1 cellular context compared by ENCODE assay signal in genomic region chr9:98168952-98169488, GRCh38.
TF ChIP-seq lines count a peak whose summit lies in the region.

No MANE protein-coding gene starts in this region.

TF ChIP-seq in GM12878, 131 proteins besides CTCF, POLR2A, EP300 and RAD21 (continued from another document and continues in another):
- no peak for TF ChIP-seq E2F8 (IDR thresholded peaks at IDR 0.05; ENCODE audit: low read depth, partially characterized antibody)
- no peak for TF ChIP-seq CUX1 (IDR thresholded peaks at IDR 0.05; ENCODE audit: insufficient replicate concordance, low read depth, low read length)
- TF ChIP-seq CREB1 (IDR thresholded peaks at IDR 0.05; ENCODE audit: low read depth): peak; percentile 39; the same call in 1 of the 2 replicates
- TF ChIP-seq HDAC2 (IDR thresholded peaks at IDR 0.05): no peak
- no peak for TF ChIP-seq HDGF (IDR thresholded peaks at IDR 0.05)
- TF ChIP-seq NRF1 (conservative IDR thresholded peaks at IDR 0.05; ENCODE audit: low read depth, low read length): no peak
- no peak for TF ChIP-seq PRDM15 (CRISPR knock-in tag; IDR thresholded peaks at IDR 0.05)
- TF ChIP-seq SMAD5 (IDR thresholded peaks at IDR 0.05; ENCODE audit: low read depth): no peak
- no peak for TF ChIP-seq ESRRA (IDR thresholded peaks at IDR 0.05; ENCODE audit: low read length)
- TF ChIP-seq ZBED1 (IDR thresholded peaks at IDR 0.05; ENCODE audit: borderline replicate concordance): no peak
- no peak for TF ChIP-seq SMARCA5 (IDR thresholded peaks at IDR 0.05)
- TF ChIP-seq JUNB (IDR thresholded peaks at IDR 0.05): peak; percentile 62
- TF ChIP-seq SMC3 (IDR thresholded peaks at IDR 0.05; ENCODE audit: borderline replicate concordance, low read length): peak; percentile 14; the same call in 1 of the 2 replicates
- no peak for TF ChIP-seq POLR2AphosphoS2 (IDR thresholded peaks at IDR 0.05; ENCODE audit: low read depth, low read length)
- TF ChIP-seq RELA (IDR thresholded peaks at IDR 0.05; ENCODE audit: borderline replicate concordance, partially characterized antibody): no peak
- TF ChIP-seq TCF7 (IDR thresholded peaks at IDR 0.05; ENCODE audit: borderline replicate concordance): no peak
- no peak for TF ChIP-seq SP1 (IDR thresholded peaks at IDR 0.05; ENCODE audit: low read depth, low read length)
- no peak for TF ChIP-seq CEBPB (IDR thresholded peaks at IDR 0.05; ENCODE audit: borderline replicate concordance in 1 of 2, low read depth in 2 of 2, low read length in 2 of 2)
- TF ChIP-seq ZBTB4 (CRISPR knock-in tag; IDR thresholded peaks at IDR 0.05): no peak
- TF ChIP-seq KLF5 (IDR thresholded peaks at IDR 0.05; ENCODE audit: partially characterized antibody): no peak
- TF ChIP-seq FOXM1 (IDR thresholded peaks at IDR 0.05; ENCODE audit: low read depth, low read length): no peak
- peak; percentile 35; the same call in 1 of the 2 replicates for TF ChIP-seq CREM (IDR thresholded peaks at IDR 0.05; ENCODE audit: low read depth)
- TF ChIP-seq RAD51 (IDR thresholded peaks at IDR 0.05): no peak
- no peak for TF ChIP-seq BCL11A (IDR thresholded peaks at IDR 0.05; ENCODE audit: low read depth, low read length)
- no peak for TF ChIP-seq BACH1 (IDR thresholded peaks at IDR 0.05; ENCODE audit: borderline replicate concordance)
- TF ChIP-seq KDM1A (IDR thresholded peaks at IDR 0.05; ENCODE audit: borderline replicate concordance): no peak
- no peak for TF ChIP-seq FOS (IDR thresholded peaks at IDR 0.05; ENCODE audit: borderline replicate concordance, extremely low read depth, insufficient read length)
- TF ChIP-seq WRNIP1 (IDR thresholded peaks at IDR 0.05; ENCODE audit: borderline replicate concordance, low read depth, low read length): no peak
- TF ChIP-seq TAF1 (IDR thresholded peaks at IDR 0.05; ENCODE audit: borderline replicate concordance, low read depth, low read length): 0 out of 2 replicates have a peak, but pooled peaks have one; percentile 35
- TF ChIP-seq NKRF (conservative IDR thresholded peaks at IDR 0.05): no peak
- no peak for TF ChIP-seq DPF2 (IDR thresholded peaks at IDR 0.05)
- TF ChIP-seq ZNF592 (IDR thresholded peaks at IDR 0.05): no peak
- TF ChIP-seq NBN (IDR thresholded peaks at IDR 0.05): no peak
- TF ChIP-seq NR2F1 (conservative IDR thresholded peaks at IDR 0.05): 0 out of 2 replicates have a peak, but pooled peaks have one; percentile 23
- TF ChIP-seq CBFB (IDR thresholded peaks at IDR 0.05; ENCODE audit: low read depth): 0 out of 2 replicates have a peak, but pooled peaks have one; percentile 24
- no peak for TF ChIP-seq PKNOX1 (IDR thresholded peaks at IDR 0.05)
- no peak for TF ChIP-seq ZZZ3 (IDR thresholded peaks at IDR 0.05; ENCODE audit: control insufficient read depth, insufficient read length, low read depth)
- TF ChIP-seq SUZ12 (IDR thresholded peaks at IDR 0.05; ENCODE audit: unreplicated experiment): no peak
- TF ChIP-seq ZNF622 (IDR thresholded peaks at IDR 0.05): no peak
- no peak for TF ChIP-seq PML (IDR thresholded peaks at IDR 0.05; ENCODE audit: low read length)
- TF ChIP-seq NFIC (IDR thresholded peaks at IDR 0.05; ENCODE audit: low read depth, low read length): no peak
